Comparison of ENCODE assay signal across 19 cellular contexts in the genomic region with DNA sequence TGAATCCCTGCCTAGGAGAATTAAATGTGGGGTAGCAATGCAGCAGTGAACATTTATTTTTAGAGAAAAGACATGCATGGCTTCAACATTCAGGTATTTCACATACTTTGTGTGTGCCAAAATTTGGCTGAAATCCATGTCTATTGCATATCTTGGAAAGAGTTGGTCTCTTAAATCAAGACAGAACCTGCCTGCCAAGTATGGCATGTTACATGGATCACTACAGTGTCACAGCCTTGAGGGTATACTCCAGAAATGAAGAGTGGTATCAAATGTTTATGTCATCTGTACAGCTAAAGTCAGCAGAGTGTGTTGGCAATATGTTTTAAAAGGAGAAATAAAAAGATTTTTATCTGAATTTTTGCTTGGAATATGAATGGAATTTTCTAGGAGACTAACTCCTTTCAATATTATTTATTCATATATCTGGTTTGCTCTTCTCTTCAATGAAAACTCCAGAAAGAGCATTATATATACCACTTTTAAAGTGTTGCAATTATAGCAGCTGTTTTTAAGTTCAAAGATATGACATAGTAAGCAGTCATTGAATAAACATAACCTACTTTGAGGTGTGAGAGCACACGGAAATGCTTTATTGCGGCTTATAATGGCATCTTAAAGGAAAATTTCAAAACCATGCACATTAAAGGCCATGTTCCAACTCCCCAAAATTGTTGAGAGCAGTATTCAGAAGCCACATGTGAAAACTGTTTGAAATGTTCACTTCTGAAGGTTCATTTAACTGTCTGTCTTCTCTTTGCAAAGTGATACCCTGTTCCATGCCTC.
"Had no signal": no experiment of that assay in that cellular context is flagged by ENCODE, and none has a peak within 500 bp of the region (broad histone marks: within the 10 kb centered on the region; RNA-seq: fewer than 3 reads in every experiment).

No MANE protein-coding gene starts in this region.

- H3K27me3 ChIP-seq: adrenal gland, testis, upper lobe of right lung had no signal

- ATAC-seq: activated CD8-positive, alpha-beta T cell treated with anti-CD3 and anti-CD28 coated beads for 36 hours; activated T-cell treated with anti-CD3 and anti-CD28 coated beads, Interleukin-2, amount 50 U/mL, for 4 hours; effector memory CD8-positive, alpha-beta T cell; natural killer cell treated with Interleukin-12 subunit alpha and Interleukin-12 subunit beta and Interleukin-15 and Interleukin-18, amount 100 ng/mL, for 72 hours; right cardiac atrium; T-helper 17 cell; upper lobe of right lung; WTC11 had no signal

- H3K4me1 ChIP-seq: adrenal gland, left ventricle myocardium inferior, testis, upper lobe of right lung had no signal

- DNase-seq: activated CD4-positive, alpha-beta T cell treated with anti-CD3 and anti-CD28 coated beads for 48 hours; activated CD8-positive, alpha-beta T cell treated with anti-CD3 and anti-CD28 coated beads for 36 hours; activated effector memory CD4-positive, alpha-beta T cell treated with Interleukin-2 at 50 U/mL for 16 hours; activated naive CD4-positive, alpha-beta T cell treated with anti-CD3 and anti-CD28 coated beads, Interleukin-2, amount 50 U/mL, for 16 hours; activated T-cell treated with anti-CD3 and anti-CD28 coated beads, Interleukin-2, amount 50 U/mL, for 4 hours; adrenal gland; effector memory CD8-positive, alpha-beta T cell; islet precursor cell; left ventricle myocardium inferior; mesenchymal stem cell; right cardiac atrium; small intestine; stimulated activated CD4-positive, alpha-beta T cell treated with anti-CD3 and anti-CD28 coated beads, Interleukin-4, amount 100 ng/mL, for 4 hours; T-helper 17 cell; testis; upper lobe of right lung had no signal

- FAIRE-seq: small intestine, TTC549 had no signal

- H3K27ac ChIP-seq: adrenal gland, left ventricle myocardium inferior, testis, upper lobe of right lung had no signal

- H3K36me3 ChIP-seq: adrenal gland, left ventricle myocardium inferior, upper lobe of right lung had no signal

- H3K4me3 ChIP-seq: adrenal gland, left ventricle myocardium inferior, testis, upper lobe of right lung had no signal

- H3K9me3 ChIP-seq: adrenal gland, left ventricle myocardium inferior, testis, upper lobe of right lung had no signal
